In the genomic region with DNA sequence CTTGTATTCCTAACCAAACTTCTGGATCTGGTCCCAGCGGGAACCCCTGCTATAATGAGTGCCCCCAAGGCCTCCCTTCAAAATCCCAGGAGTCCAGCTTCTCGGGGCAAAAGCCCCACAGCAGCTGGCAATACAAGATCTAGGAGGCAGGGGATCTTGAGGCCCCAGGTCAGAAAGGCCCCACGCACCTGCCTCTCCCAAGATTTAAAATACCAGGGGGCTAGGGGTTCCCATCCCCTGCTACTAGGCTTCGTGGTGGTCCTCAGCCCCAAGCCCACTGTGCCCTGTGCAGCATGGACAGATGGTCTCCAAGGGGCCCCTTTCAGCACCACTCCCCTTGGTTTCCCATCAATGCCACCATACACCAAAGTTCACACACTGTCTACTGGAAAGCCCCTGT, we compare ENCODE assay signal across 11 cellular contexts. TPM values are rescaled to one million over a fixed set of nuclear protein-coding genes. Genes with fewer than 3 reads are reported as not detected.
DNase-seq lines count a peak whose midpoint lies in the region; ATAC-seq and TF ChIP-seq lines count a peak whose summit lies in the region.
"Had no signal": no experiment of that assay in that cellular context is flagged by ENCODE, and none has a peak within 500 bp of the region (broad histone marks: within the 10 kb centered on the region; RNA-seq: fewer than 3 reads in every experiment).

No MANE protein-coding gene starts in this region.

- peaks cover 17% of the 10 kb centered on the region for H3K4me1 ChIP-seq in upper lobe of right lung

- DNase-seq in natural killer cell treated with Interleukin-12 subunit alpha and Interleukin-12 subunit beta and Interleukin-15 and Interleukin-18, amount 100 ng/mL, for 72 hours (ENCODE audit: low spot score) = no peak
- DNase-seq in natural killer cell (no peak), NK-92 (lab: John Stamatoyannopoulos, UW; ENCODE audit: unreplicated experiment) (no peak), upper lobe of right lung (no peak), GM19240 (ENCODE audit: insufficient read length, low spot score) (no peak)
- DNase-seq in activated naive CD8-positive, alpha-beta T cell treated with anti-CD3 and anti-CD28 coated beads, Interleukin-2, amount 10 ng/mL, durations not matched to agents 7 days and 5 days = no peak
- DNase-seq: activated gamma-delta T cell, NCI-H2171 had no signal

- peaks cover 18 to 23% of the 10 kb centered on the region in 2 donors for H3K4me1 Mint-ChIP-seq in natural killer cell treated with Interleukin-12 subunit alpha and Interleukin-12 subunit beta and Interleukin-15 and Interleukin-18, amount 100 ng/mL, for 72 hours (ENCODE audit: low read depth in 2 of 2)
- peaks cover 11 to 16% of the 10 kb centered on the region in 2 donors for H3K4me1 Mint-ChIP-seq in natural killer cell
- peaks cover 50% of the 10 kb centered on the region for H3K4me1 Mint-ChIP-seq in activated naive CD8-positive, alpha-beta T cell treated with anti-CD3 and anti-CD28 coated beads, Interleukin-2, amount 10 ng/mL, durations not matched to agents 7 days and 5 days

- H3K27me3 ChIP-seq in upper lobe of right lung = no peaks in the 10 kb centered on the region

- POLR2A ChIA-PET in activated naive CD8-positive, alpha-beta T cell treated with anti-CD3 and anti-CD28 coated beads, Interleukin-2, amount 10 ng/mL, durations not matched to agents 7 days and 5 days (lab: Charles Lee) = interaction anchor here (1.0 to 5.3 kb wide), 12 partner anchors 17 to 157 kb away, joined by 3 to 109 read pairs (median 10); partner anchors contain the start of genes ARID3B, SEMA7A and UBL7

- H3K36me3 Mint-ChIP-seq in natural killer cell treated with Interleukin-12 subunit alpha and Interleukin-12 subunit beta and Interleukin-15 and Interleukin-18, amount 100 ng/mL, for 72 hours = no peaks in the 10 kb centered on the region
- no peaks in the 10 kb centered on the region for H3K36me3 Mint-ChIP-seq in natural killer cell
- no peaks in the 10 kb centered on the region for H3K36me3 Mint-ChIP-seq in activated naive CD8-positive, alpha-beta T cell treated with anti-CD3 and anti-CD28 coated beads, Interleukin-2, amount 10 ng/mL, durations not matched to agents 7 days and 5 days

- TF ChIP-seq CTCF in natural killer cell (IDR thresholded peaks at IDR 0.05) = no peak
- TF ChIP-seq CTCF in upper lobe of right lung (IDR thresholded peaks at IDR 0.05) = no peak

- H3K27me3 Mint-ChIP-seq in natural killer cell treated with Interleukin-12 subunit alpha and Interleukin-12 subunit beta and Interleukin-15 and Interleukin-18, amount 100 ng/mL, for 72 hours = no peaks in the 10 kb centered on the region
- no peaks in the 10 kb centered on the region for H3K27me3 Mint-ChIP-seq in natural killer cell (ENCODE audit: low read depth in 2 of 2)
- H3K27me3 Mint-ChIP-seq in activated naive CD8-positive, alpha-beta T cell treated with anti-CD3 and anti-CD28 coated beads, Interleukin-2, amount 10 ng/mL, durations not matched to agents 7 days and 5 days = no peaks in the 10 kb centered on the region

- no peaks in the 10 kb centered on the region for H3K36me3 ChIP-seq in upper lobe of right lung

- ATAC-seq in natural killer cell treated with Interleukin-12 subunit alpha and Interleukin-12 subunit beta and Interleukin-15 and Interleukin-18, amount 100 ng/mL, for 72 hours = no peak
- ATAC-seq in natural killer cell = no peak
- ATAC-seq in HG03432 (IDR thresholded peaks at IDR 0.05; ENCODE audit: unreplicated experiment) = peak; percentile 4
- no peak for ATAC-seq in activated naive CD8-positive, alpha-beta T cell treated with anti-CD3 and anti-CD28 coated beads, Interleukin-2, amount 10 ng/mL, durations not matched to agents 7 days and 5 days (ENCODE audit: low read depth)
- no peak for ATAC-seq in upper lobe of right lung
- ATAC-seq in HG03280 (IDR thresholded peaks at IDR 0.05; ENCODE audit: unreplicated experiment) = no peak

- no peak overlapping the region for H3K27ac ChIP-seq in upper lobe of right lung

- intact Hi-C loops in natural killer cell (cut with micrococcal nuclease) = no loop called here
- intact Hi-C loops in upper lobe of right lung (cut with DNase I) = loop anchor here (2.0 to 10.0 kb wide), 2 partner anchors 56 to 382 kb away; no protein-coding TSS in a partner anchor

- no peak overlapping the region for H3K4me3 ChIP-seq in upper lobe of right lung
- H3K4me3 ChIP-seq: K562 had no signal

- H3K9me3 Mint-ChIP-seq in natural killer cell treated with Interleukin-12 subunit alpha and Interleukin-12 subunit beta and Interleukin-15 and Interleukin-18, amount 100 ng/mL, for 72 hours = no peaks in the 10 kb centered on the region
- H3K9me3 Mint-ChIP-seq in natural killer cell = no peaks in the 10 kb centered on the region
- no peaks in the 10 kb centered on the region for H3K9me3 Mint-ChIP-seq in activated naive CD8-positive, alpha-beta T cell treated with anti-CD3 and anti-CD28 coated beads, Interleukin-2, amount 10 ng/mL, durations not matched to agents 7 days and 5 days

- peak overlapping the region; percentile 38 for H3K4me3 Mint-ChIP-seq in natural killer cell treated with Interleukin-12 subunit alpha and Interleukin-12 subunit beta and Interleukin-15 and Interleukin-18, amount 100 ng/mL, for 72 hours
- no peak overlapping the region for H3K4me3 Mint-ChIP-seq in natural killer cell
- peak overlapping the region; percentile 69 for H3K4me3 Mint-ChIP-seq in activated naive CD8-positive, alpha-beta T cell treated with anti-CD3 and anti-CD28 coated beads, Interleukin-2, amount 10 ng/mL, durations not matched to agents 7 days and 5 days

- H3K9me3 ChIP-seq in upper lobe of right lung = no peaks in the 10 kb centered on the region

- H3K27ac Mint-ChIP-seq in natural killer cell treated with Interleukin-12 subunit alpha and Interleukin-12 subunit beta and Interleukin-15 and Interleukin-18, amount 100 ng/mL, for 72 hours = peak overlapping the region; percentile 75 to 84
- no peak overlapping the region for H3K27ac Mint-ChIP-seq in natural killer cell
- peak overlapping the region; percentile 91 for H3K27ac Mint-ChIP-seq in activated naive CD8-positive, alpha-beta T cell treated with anti-CD3 and anti-CD28 coated beads, Interleukin-2, amount 10 ng/mL, durations not matched to agents 7 days and 5 days

RNA-seq across cellular contexts. Expression of gene CYP11A1, which starts 15.8 kb away (rescaled TPM):
- 1 to 10 TPM in 1 of 2 donors, not detected in 1; 1.0 TPM for total RNA-seq in natural killer cell treated with Interleukin-12 subunit alpha and Interleukin-12 subunit beta and Interleukin-15 and Interleukin-18, amount 100 ng/mL, for 72 hours
- total RNA-seq in natural killer cell = 1 to 10 TPM in 1 of 3 donors, not detected in 2; 5.1 TPM
- not detected for total RNA-seq in activated naive CD8-positive, alpha-beta T cell treated with anti-CD3 and anti-CD28 coated beads, Interleukin-2, amount 10 ng/mL, durations not matched to agents 7 days and 5 days
- total RNA-seq in upper lobe of right lung = 1.1 TPM

RNA-seq across cellular contexts. Expression of gene SEMA7A, which starts 50.5 kb away (rescaled TPM):
- 10 to 100 TPM; 32.1 to 40.8 TPM for total RNA-seq in natural killer cell treated with Interleukin-12 subunit alpha and Interleukin-12 subunit beta and Interleukin-15 and Interleukin-18, amount 100 ng/mL, for 72 hours
- total RNA-seq in natural killer cell = 10 to 100 TPM in 1 of 3 donors, 1 to 10 TPM in 2; 4.7 to 46.2 (median 9.0) TPM
- 10 to 100 TPM; 15.2 to 15.8 TPM for total RNA-seq in activated naive CD8-positive, alpha-beta T cell treated with anti-CD3 and anti-CD28 coated beads, Interleukin-2, amount 10 ng/mL, durations not matched to agents 7 days and 5 days
- 5.4 TPM for total RNA-seq in upper lobe of right lung

Comparison
In these comparisons a context has a peak if more than half of its experiments do, and no peak if none do; other contexts are left out.
1. H3K27ac Mint-ChIP-seq: peak in natural killer cell treated with Interleukin-12 subunit alpha and Interleukin-12 subunit beta and Interleukin-15 and Interleukin-18, amount 100 ng/mL, for 72 hours (2 of 2) and activated naive CD8-positive, alpha-beta T cell treated with anti-CD3 and anti-CD28 coated beads, Interleukin-2, amount 10 ng/mL, durations not matched to agents 7 days and 5 days (single experiment); none in natural killer cell (0 of 2).